32 cellular contexts compared by ENCODE assay signal in genomic region chr17:41020346-41020745, GRCh38. TPM values are rescaled to one million over a fixed set of nuclear protein-coding genes. Genes with fewer than 3 reads are reported as not detected.
"Had no signal": no experiment of that assay in that cellular context is flagged by ENCODE, and none has a peak within 500 bp of the region (broad histone marks: within the 10 kb centered on the region; RNA-seq: fewer than 3 reads in every experiment).

No MANE protein-coding gene starts in this region.

- H3K36me3 ChIP-seq: brain microvascular endothelial cell, cardiac muscle cell, Peyer's patch, SJSA1 had no signal

- H3K4me3 ChIP-seq: cardiac muscle cell, Peyer's patch, SJSA1 had no signal

- H3K4me3 Mint-ChIP-seq: activated CD4-positive, alpha-beta T cell treated with anti-CD3 and anti-CD28 coated beads, Interleukin-2, amount 10 ng/mL, durations not matched to agents 24 days and 14 days; activated naive CD4-positive, alpha-beta T cell treated with anti-CD3 and anti-CD28 coated beads for 36 hours; activated naive CD8-positive, alpha-beta T cell; activated T-helper 17 cell treated with anti-CD3 and anti-CD28 coated beads, Interleukin-2, amount 50 U/mL, for 72 hours; T-helper 1 cell treated with Interleukin-12 subunit alpha and Interleukin-12 subunit beta and Interleukin-4 antibody, amounts not matched to agents 30 μg/mL and 1 μg/mL, for 36 hours; WTC11 had no signal

- H3K4me1 Mint-ChIP-seq: activated CD4-positive, alpha-beta T cell treated with anti-CD3 and anti-CD28 coated beads, Interleukin-2, amount 10 ng/mL, durations not matched to agents 24 days and 14 days; activated T-helper 17 cell treated with anti-CD3 and anti-CD28 coated beads, Interleukin-2, amount 50 U/mL, for 72 hours; WTC11 had no signal

- ATAC-seq: activated T-helper 17 cell treated with anti-CD3 and anti-CD28 coated beads, Interleukin-2, amount 50 U/mL, for 72 hours; SK-N-SH treated with all-trans-retinoic acid at 6 μM for 48 hours; WTC11 had no signal

- H3K27me3 ChIP-seq: brain microvascular endothelial cell, cardiac muscle cell, Peyer's patch, SJSA1 had no signal

- H3K9me3 Mint-ChIP-seq: activated CD4-positive, alpha-beta T cell treated with anti-CD3 and anti-CD28 coated beads, Interleukin-2, amount 10 ng/mL, durations not matched to agents 24 days and 14 days; activated naive CD4-positive, alpha-beta T cell treated with anti-CD3 and anti-CD28 coated beads for 36 hours; activated T-helper 17 cell treated with anti-CD3 and anti-CD28 coated beads, Interleukin-2, amount 50 U/mL, for 72 hours; T-helper 1 cell treated with Interleukin-12 subunit alpha and Interleukin-12 subunit beta and Interleukin-4 antibody, amounts not matched to agents 30 μg/mL and 1 μg/mL, for 36 hours had no signal

- H3K36me3 Mint-ChIP-seq: WTC11 had no signal

- H3K4me1 ChIP-seq: Peyer's patch, SJSA1 had no signal

- DNase-seq: activated CD4-positive, alpha-beta T cell treated with anti-CD3 and anti-CD28 coated beads for 1 hour; activated CD4-positive, alpha-beta T cell treated with anti-CD3 and anti-CD28 coated beads, Interleukin-2, amount 10 ng/mL, durations not matched to agents 24 days and 14 days; activated CD4-positive, alpha-beta T cell treated with anti-CD3 and anti-CD28 coated beads, Interleukin-2, amount 50 U/mL, for 48 hours; activated CD8-positive, alpha-beta memory T cell treated with anti-CD3 and anti-CD28 coated beads for 24 hours; activated gamma-delta T cell; activated naive CD4-positive, alpha-beta T cell treated with anti-CD3 and anti-CD28 coated beads for 36 hours; activated T-cell treated with anti-CD3 and anti-CD28 coated beads, Interleukin-2, amount 50 U/mL, for 48 hours; amygdala; brain microvascular endothelial cell; MV-4-11; NCI-H1092 treated with DMSO at 0.1 percent for 48 hours; NCI-H1417 treated with DMSO at 0.1 percent for 48 hours; NCI-H187; NCI-H2081 treated with DMSO at 0.1 percent for 48 hours; NCI-H446; NCI-H524; NCI-H82; Peyer's patch; Right ventricle myocardium superior; SW 1271; T-helper 9 cell had no signal

- H3K27ac ChIP-seq: brain microvascular endothelial cell, cardiac muscle cell, Peyer's patch, RWPE1, SJSA1 had no signal

- H3K9me3 ChIP-seq: Peyer's patch, SJSA1 had no signal

- H3K27ac Mint-ChIP-seq: activated CD4-positive, alpha-beta T cell treated with anti-CD3 and anti-CD28 coated beads, Interleukin-2, amount 10 ng/mL, durations not matched to agents 24 days and 14 days; activated naive CD4-positive, alpha-beta T cell treated with anti-CD3 and anti-CD28 coated beads for 36 hours; activated naive CD8-positive, alpha-beta T cell; activated T-helper 17 cell treated with anti-CD3 and anti-CD28 coated beads, Interleukin-2, amount 50 U/mL, for 72 hours; T-helper 1 cell treated with Interleukin-12 subunit alpha and Interleukin-12 subunit beta and Interleukin-4 antibody, amounts not matched to agents 30 μg/mL and 1 μg/mL, for 36 hours; WTC11 had no signal

RNA-seq across cellular contexts. Expression of gene KRTAP1-5, which starts 6.7 kb away (rescaled TPM):
- total RNA-seq: activated CD4-positive, alpha-beta T cell treated with anti-CD3 and anti-CD28 coated beads, Interleukin-2, amount 10 ng/mL, durations not matched to agents 24 days and 14 days; activated naive CD4-positive, alpha-beta T cell treated with anti-CD3 and anti-CD28 coated beads for 36 hours; activated T-helper 17 cell treated with anti-CD3 and anti-CD28 coated beads, Interleukin-2, amount 50 U/mL, for 72 hours; cardiac muscle cell; MCF 10A; OCI-LY7; Peyer's patch; Right ventricle myocardium superior; WTC11 had no signal
- polyA plus RNA-seq: cardiac muscle cell had no signal

RNA-seq across cellular contexts. Expression of gene KRTAP1-4, which starts 9.6 kb away (rescaled TPM):
- total RNA-seq: activated CD4-positive, alpha-beta T cell treated with anti-CD3 and anti-CD28 coated beads, Interleukin-2, amount 10 ng/mL, durations not matched to agents 24 days and 14 days; activated naive CD4-positive, alpha-beta T cell treated with anti-CD3 and anti-CD28 coated beads for 36 hours; activated T-helper 17 cell treated with anti-CD3 and anti-CD28 coated beads, Interleukin-2, amount 50 U/mL, for 72 hours; cardiac muscle cell; LHCN-M2; MCF 10A; OCI-LY7; Peyer's patch; Right ventricle myocardium superior; SJSA1; WTC11 had no signal
- polyA plus RNA-seq: cardiac muscle cell had no signal

RNA-seq across cellular contexts. Expression of gene KRTAP3-1, which starts 11.4 kb away (rescaled TPM):
- total RNA-seq: activated CD4-positive, alpha-beta T cell treated with anti-CD3 and anti-CD28 coated beads, Interleukin-2, amount 10 ng/mL, durations not matched to agents 24 days and 14 days; activated naive CD4-positive, alpha-beta T cell treated with anti-CD3 and anti-CD28 coated beads for 36 hours; activated T-helper 17 cell treated with anti-CD3 and anti-CD28 coated beads, Interleukin-2, amount 50 U/mL, for 72 hours; cardiac muscle cell; LHCN-M2; MCF 10A; OCI-LY7; Peyer's patch; Right ventricle myocardium superior; SJSA1; WTC11 had no signal
- polyA plus RNA-seq: cardiac muscle cell had no signal

RNA-seq across cellular contexts. Expression of gene KRTAP1-3, which starts 14.3 kb away (rescaled TPM):
- total RNA-seq: activated CD4-positive, alpha-beta T cell treated with anti-CD3 and anti-CD28 coated beads, Interleukin-2, amount 10 ng/mL, durations not matched to agents 24 days and 14 days; activated naive CD4-positive, alpha-beta T cell treated with anti-CD3 and anti-CD28 coated beads for 36 hours; activated T-helper 17 cell treated with anti-CD3 and anti-CD28 coated beads, Interleukin-2, amount 50 U/mL, for 72 hours; cardiac muscle cell; LHCN-M2; MCF 10A; OCI-LY7; Peyer's patch; Right ventricle myocardium superior; SJSA1; WTC11 had no signal
- polyA plus RNA-seq: cardiac muscle cell had no signal

RNA-seq across cellular contexts. Expression of gene KRTAP3-2, which starts 20.6 kb away (rescaled TPM):
- total RNA-seq: activated CD4-positive, alpha-beta T cell treated with anti-CD3 and anti-CD28 coated beads, Interleukin-2, amount 10 ng/mL, durations not matched to agents 24 days and 14 days; activated naive CD4-positive, alpha-beta T cell treated with anti-CD3 and anti-CD28 coated beads for 36 hours; activated T-helper 17 cell treated with anti-CD3 and anti-CD28 coated beads, Interleukin-2, amount 50 U/mL, for 72 hours; cardiac muscle cell; LHCN-M2; MCF 10A; OCI-LY7; Peyer's patch; Right ventricle myocardium superior; SJSA1; WTC11 had no signal
- polyA plus RNA-seq: cardiac muscle cell had no signal
